22 cellular contexts compared by ENCODE assay signal in the genomic region with DNA sequence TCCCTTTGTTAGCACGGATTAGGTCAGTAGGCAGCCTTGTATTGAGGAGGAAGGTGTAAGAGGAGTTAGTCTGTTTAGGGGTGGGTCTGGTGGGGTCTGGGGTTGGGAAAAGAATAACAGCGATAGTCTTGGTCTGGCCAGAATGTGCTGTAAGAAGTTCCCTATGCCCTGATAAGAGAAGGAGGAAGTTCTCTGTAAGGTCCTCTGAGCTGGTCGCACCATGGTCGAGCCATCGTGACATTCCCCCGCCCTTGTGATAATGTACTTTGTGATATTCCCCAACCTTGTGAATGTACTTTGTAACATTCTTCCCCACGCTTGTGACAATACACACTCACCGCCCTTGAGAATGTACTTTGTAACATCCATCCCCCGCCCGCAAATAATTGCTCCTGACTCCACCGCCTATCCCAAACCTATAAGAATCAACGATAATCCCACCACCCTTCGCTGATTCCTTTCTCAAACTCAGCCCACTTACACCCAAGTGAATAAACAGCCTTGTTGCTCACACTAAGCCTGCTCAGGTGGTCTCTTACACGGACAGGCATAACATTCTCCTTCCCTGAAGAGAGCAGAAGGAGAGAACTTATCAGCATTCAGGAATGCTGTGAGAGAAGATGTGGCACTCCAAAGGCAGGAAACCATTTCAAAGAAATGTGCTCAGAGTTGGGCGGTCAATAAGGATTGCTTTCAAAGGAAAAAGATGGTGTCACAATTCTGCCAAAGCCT.
"Had no signal": no experiment of that assay in that cellular context is flagged by ENCODE, and none has a peak within 500 bp of the region (broad histone marks: within the 10 kb centered on the region; RNA-seq: fewer than 3 reads in every experiment).

No MANE protein-coding gene starts in this region.

- H3K9me3 Mint-ChIP-seq: activated naive CD4-positive, alpha-beta T cell treated with anti-CD3 and anti-CD28 coated beads, Interleukin-2, amount 50 U/mL, for 72 hours; activated T-cell treated with anti-CD3 and anti-CD28 coated beads, Interleukin-2, amount 50 U/mL, for 72 hours; dendritic cell treated with granulocyte-macrophage colony-stimulating factor and Interleukin-4, amounts not matched to agents 40 ng/mL and 50 ng/mL, for 4 days; nephron progenitor cell; stimulated activated memory B cell treated with anti-CD40 and anti-IgM and Interleukin-4, amounts not matched to agents 10 μg/mL and 1 μg/mL and 100 μg/mL, for 72 hours had no signal

- H3K4me1 Mint-ChIP-seq: nephron progenitor cell; stimulated activated memory B cell treated with anti-CD40 and anti-IgM and Interleukin-4, amounts not matched to agents 10 μg/mL and 1 μg/mL and 100 μg/mL, for 72 hours had no signal

- H3K27ac ChIP-seq: adrenal gland, gastrocnemius medialis, left lung, sigmoid colon, spleen, thoracic aorta, uterus had no signal

- H3K4me1 ChIP-seq: gastrocnemius medialis, left lung, spleen, uterus had no signal

- H3K27ac Mint-ChIP-seq: activated naive CD4-positive, alpha-beta T cell treated with anti-CD3 and anti-CD28 coated beads, Interleukin-2, amount 50 U/mL, for 72 hours; activated T-cell treated with anti-CD3 and anti-CD28 coated beads, Interleukin-2, amount 50 U/mL, for 72 hours; dendritic cell treated with granulocyte-macrophage colony-stimulating factor and Interleukin-4, amounts not matched to agents 40 ng/mL and 50 ng/mL, for 4 days; nephron progenitor cell; stimulated activated memory B cell treated with anti-CD40 and anti-IgM and Interleukin-4, amounts not matched to agents 10 μg/mL and 1 μg/mL and 100 μg/mL, for 72 hours had no signal

- H3K4me3 ChIP-seq: adrenal gland, gastrocnemius medialis, left lung, sigmoid colon, spleen, thoracic aorta, uterus had no signal

- H3K9me3 ChIP-seq: adrenal gland, gastrocnemius medialis, left lung, sigmoid colon, spleen, thoracic aorta, uterus had no signal

- H3K36me3 ChIP-seq: adrenal gland, gastrocnemius medialis, left lung, sigmoid colon, spleen, thoracic aorta, uterus had no signal

- H3K36me3 Mint-ChIP-seq: activated naive CD4-positive, alpha-beta T cell treated with anti-CD3 and anti-CD28 coated beads, Interleukin-2, amount 50 U/mL, for 72 hours; stimulated activated memory B cell treated with anti-CD40 and anti-IgM and Interleukin-4, amounts not matched to agents 10 μg/mL and 1 μg/mL and 100 μg/mL, for 72 hours had no signal

- DNase-seq: activated CD4-positive, alpha-beta T cell treated with anti-CD3 and anti-CD28 coated beads, Interleukin-2, amount 50 U/mL, for 1 hour; activated effector memory CD4-positive, alpha-beta T cell treated with anti-CD3 and anti-CD28 coated beads, Interleukin-2, amount 50 U/mL, for 16 hours; activated T-cell treated with anti-CD3 and anti-CD28 coated beads, Interleukin-2, amount 50 U/mL, for 72 hours; adrenal gland; effector CD8-positive, alpha-beta T cell; gastrocnemius medialis; head of caudate nucleus; left lung; mammary epithelial cell; nephron progenitor cell; occipital lobe; posterior cingulate gyrus; sigmoid colon; spleen; stimulated activated CD4-positive, alpha-beta T cell treated with anti-CD3 and anti-CD28 coated beads, Interleukin-4, amount 100 ng/mL, for 4 hours; T-helper 2 cell; uterus had no signal

- H3K27me3 ChIP-seq: gastrocnemius medialis, sigmoid colon, uterus had no signal

- H3K4me3 Mint-ChIP-seq: activated T-cell treated with anti-CD3 and anti-CD28 coated beads, Interleukin-2, amount 50 U/mL, for 72 hours; dendritic cell treated with granulocyte-macrophage colony-stimulating factor and Interleukin-4, amounts not matched to agents 40 ng/mL and 50 ng/mL, for 4 days; nephron progenitor cell; stimulated activated memory B cell treated with anti-CD40 and anti-IgM and Interleukin-4, amounts not matched to agents 10 μg/mL and 1 μg/mL and 100 μg/mL, for 72 hours had no signal

- ATAC-seq: activated CD4-positive, CD25-positive, alpha-beta regulatory T cell treated with anti-CD3 and anti-CD28 coated beads, Interleukin-2, amount 50 U/mL, for 24 hours; activated T-cell treated with anti-CD3 and anti-CD28 coated beads, Interleukin-2, amount 50 U/mL, for 72 hours; gastrocnemius medialis; left lung; stimulated activated memory B cell treated with anti-CD40 and anti-IgM and Interleukin-4, amounts not matched to agents 10 μg/mL and 1 μg/mL and 100 μg/mL, for 72 hours had no signal
